ENCODE assay signal across 13 cellular contexts in the genomic region with DNA sequence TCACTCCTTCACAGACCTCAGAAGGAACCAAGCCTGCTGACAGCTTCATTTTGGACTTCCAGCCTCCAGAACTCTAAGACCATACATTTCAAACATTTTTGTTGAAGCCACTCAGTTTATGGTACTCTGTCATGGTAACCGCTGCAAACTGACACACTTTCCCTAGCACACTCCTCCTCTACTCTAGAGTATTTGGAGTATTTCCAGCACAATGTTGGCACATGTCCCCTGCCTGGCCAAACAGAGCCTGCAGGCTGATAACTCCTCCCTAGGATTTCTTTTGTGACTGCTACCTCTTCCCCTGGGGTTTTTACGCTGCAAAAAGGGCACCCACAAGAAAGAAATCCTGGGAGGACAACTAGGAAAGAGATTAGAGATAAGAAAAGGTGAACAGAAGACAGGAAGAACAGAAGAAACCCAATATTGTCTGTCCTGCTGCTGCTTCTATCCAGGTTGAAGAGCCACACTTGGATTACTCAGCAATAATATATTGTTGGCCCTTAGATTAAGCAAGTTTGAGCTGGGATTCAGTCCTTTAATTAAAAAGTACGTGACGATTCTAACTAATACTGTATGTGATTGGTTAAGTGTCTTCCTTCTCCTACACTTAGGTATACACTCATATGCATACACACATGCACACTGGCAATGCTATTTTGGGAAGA.
A peak's percentile ranks its signal among the peaks of the same experiment; 100 is the strongest.
DNase-seq lines count a peak whose midpoint lies in the region; ATAC-seq and TF ChIP-seq lines count a peak whose summit lies in the region.
"Had no signal": no experiment of that assay in that cellular context is flagged by ENCODE, and none has a peak within 500 bp of the region (broad histone marks: within the 10 kb centered on the region; RNA-seq: fewer than 3 reads in every experiment).

No MANE protein-coding gene starts in this region.

- H3K4ac ChIP-seq in H9 (ENCODE audit: low read depth, low read length) (no peak overlapping the region), mesendoderm (ENCODE audit: low read depth, low read length) (no peak overlapping the region)

- no peak overlapping the region for H2BK5ac ChIP-seq in H9 (ENCODE audit: insufficient read length, low read length)
- no peak overlapping the region for H2BK5ac ChIP-seq in mesendoderm (ENCODE audit: low read length)

- H4K91ac ChIP-seq in H9 (ENCODE audit: insufficient read length, low read depth, low read length): no peak overlapping the region

- H2AK5ac ChIP-seq in H9 (ENCODE audit: insufficient read length, low read length) (no peak overlapping the region), mesendoderm (ENCODE audit: low read length) (no peak overlapping the region)

- H3K4me1 ChIP-seq in H9 (ENCODE audit: insufficient read depth, low read length) (no peaks in the 10 kb centered on the region), gastroesophageal sphincter (peaks cover 0 to 26% (median 0%) of the 10 kb centered on the region in 3 donors), mesendoderm (ENCODE audit: control insufficient read depth, low read depth, low read length) (no peaks in the 10 kb centered on the region)
- H3K4me1 ChIP-seq: spleen had no signal

- CTCF ChIA-PET in activated CD4-positive, alpha-beta memory T cell treated with anti-CD3 and anti-CD28 coated beads for 36 hours (lab: Charles Lee): no interaction called here

- no peak overlapping the region for H3K4me3 ChIP-seq in gastroesophageal sphincter
- no peak overlapping the region for H3K4me3 ChIP-seq in mesendoderm (ENCODE audit: low read length)
- H3K4me3 ChIP-seq: spleen had no signal

- no peaks in the 10 kb centered on the region for H3K9me3 Mint-ChIP-seq in H9
- H3K9me3 Mint-ChIP-seq in activated CD4-positive, alpha-beta memory T cell treated with anti-CD3 and anti-CD28 coated beads for 36 hours: no peaks in the 10 kb centered on the region

- H2BK12ac ChIP-seq in H9 (ENCODE audit: insufficient read length, low read depth, low read length): no peak overlapping the region

- H2BK120ac ChIP-seq in H9 (ENCODE audit: low read depth, low read length, poor library complexity, severe bottlenecking) (no peak overlapping the region), mesendoderm (ENCODE audit: low read depth, low read length) (no peak overlapping the region)

- no peaks in the 10 kb centered on the region for H3K36me3 Mint-ChIP-seq in H9 (ENCODE audit: insufficient read depth in 1 of 3, low read depth in 3 of 3)
- H3K36me3 Mint-ChIP-seq in activated CD4-positive, alpha-beta memory T cell treated with anti-CD3 and anti-CD28 coated beads for 36 hours: no peaks in the 10 kb centered on the region

- H4K5ac ChIP-seq in H9 (ENCODE audit: insufficient read length, low read depth, low read length): no peak overlapping the region
- no peak overlapping the region for H4K5ac ChIP-seq in mesendoderm (ENCODE audit: low read length)

- no peaks in the 10 kb centered on the region for H3K23me2 ChIP-seq in H9 (ENCODE audit: insufficient read length, low read depth, low read length, poor library complexity, severe bottlenecking)

- H4K20me1 ChIP-seq in H9 (ENCODE audit: control insufficient read depth, insufficient read depth, insufficient read length): no peaks in the 10 kb centered on the region

- H3K27ac ChIP-seq in H9 (ENCODE audit: insufficient read length, low read depth, low read length): no peak overlapping the region
- no peak overlapping the region for H3K27ac ChIP-seq in gastroesophageal sphincter
- H3K27ac ChIP-seq in mesendoderm (ENCODE audit: low read depth, low read length): no peak overlapping the region
- H3K27ac ChIP-seq: foreskin keratinocyte, spleen had no signal

- POLR2A ChIA-PET in activated CD4-positive, alpha-beta memory T cell treated with anti-CD3 and anti-CD28 coated beads for 36 hours (lab: Charles Lee): no interaction called here

- no peak for TF ChIP-seq POLR2A in gastroesophageal sphincter (IDR thresholded peaks at IDR 0.05)

- no peaks in the 10 kb centered on the region for H3K27me3 ChIP-seq in H9 (ENCODE audit: insufficient read depth, low read length)
- no peaks in the 10 kb centered on the region for H3K27me3 ChIP-seq in gastroesophageal sphincter
- no peaks in the 10 kb centered on the region for H3K27me3 ChIP-seq in mesendoderm (ENCODE audit: insufficient read depth, low read length, poor library complexity)
- H3K27me3 ChIP-seq: foreskin keratinocyte, spleen had no signal

- H3K27me3 Mint-ChIP-seq in H9 (ENCODE audit: low read depth): no peaks in the 10 kb centered on the region
- H3K27me3 Mint-ChIP-seq in activated CD4-positive, alpha-beta memory T cell treated with anti-CD3 and anti-CD28 coated beads for 36 hours: no peaks in the 10 kb centered on the region

- no peak overlapping the region for H3T11ph ChIP-seq in H9 (ENCODE audit: low read length)

- H2BK15ac ChIP-seq in H9 (ENCODE audit: low read depth, low read length) (no peak overlapping the region), mesendoderm (replicated peaks; ENCODE audit: low read depth) (no peak overlapping the region)

- ATAC-seq in gastroesophageal sphincter: no peak
- ATAC-seq: foreskin keratinocyte had no signal

- H3K23ac ChIP-seq in H9 (ENCODE audit: insufficient read length, low read depth, low read length) (no peak overlapping the region), mesendoderm (ENCODE audit: low read length) (no peak overlapping the region)

- no peak for TF ChIP-seq EP300 in gastroesophageal sphincter (IDR thresholded peaks at IDR 0.05)

- no peaks in the 10 kb centered on the region for H3K79me1 ChIP-seq in H9 (ENCODE audit: insufficient read depth, low read depth, low read length, poor library complexity, severe bottlenecking)
- no peaks in the 10 kb centered on the region for H3K79me1 ChIP-seq in mesendoderm (ENCODE audit: low read length)

- no peak for TF ChIP-seq CTCF in H9 (conservative IDR thresholded peaks at IDR 0.05)
- TF ChIP-seq CTCF in gastroesophageal sphincter (IDR thresholded peaks at IDR 0.05): no peak

- DNase-seq in H9: no peak
- peak; percentile 12 for DNase-seq in RPMI7951 (ENCODE audit: low read depth)
- peak; percentile 15 for DNase-seq in globus pallidus (ENCODE audit: low spot score)
- DNase-seq in putamen (ENCODE audit: low spot score): peak; percentile 4
- no peak for DNase-seq in activated CD4-positive, alpha-beta memory T cell treated with anti-CD3 and anti-CD28 coated beads for 36 hours
- DNase-seq in mesendoderm: no peak
- no peak for DNase-seq in NOMO-1 (lab: John Stamatoyannopoulos, UW; ENCODE audit: unreplicated experiment in 2 of 2)
- DNase-seq: DMS153; NCI-H226; spleen; stimulated activated naive CD4-positive, alpha-beta T cell treated with Interleukin-2 at 50 U/mL for 16 hours had no signal

- no peak overlapping the region for H3K4me3 Mint-ChIP-seq in H9
- H3K4me3 Mint-ChIP-seq in activated CD4-positive, alpha-beta memory T cell treated with anti-CD3 and anti-CD28 coated beads for 36 hours: no peak overlapping the region

- H3K9me3 ChIP-seq in H9 (ENCODE audit: control insufficient read depth, low read depth, low read length) (no peaks in the 10 kb centered on the region), gastroesophageal sphincter (no peaks in the 10 kb centered on the region)
- H3K9me3 ChIP-seq: spleen had no signal

- no peaks in the 10 kb centered on the region for H3K36me3 ChIP-seq in gastroesophageal sphincter
- H3K36me3 ChIP-seq in mesendoderm (ENCODE audit: control insufficient read depth, insufficient read depth, low read length): no peaks in the 10 kb centered on the region
- H3K36me3 ChIP-seq: spleen had no signal

- H3K18ac ChIP-seq in H9 (ENCODE audit: insufficient read length, low read depth, low read length): no peak overlapping the region
- no peak overlapping the region for H3K18ac ChIP-seq in mesendoderm (ENCODE audit: low read length)

- intact Hi-C loops in activated CD4-positive, alpha-beta memory T cell treated with anti-CD3 and anti-CD28 coated beads for 36 hours (cut with micrococcal nuclease): no loop called here

- no peak overlapping the region for H2BK20ac ChIP-seq in H9 (ENCODE audit: low read depth, low read length, poor library complexity, severe bottlenecking)

- no peak overlapping the region for H3K9ac ChIP-seq in H9 (ENCODE audit: extremely low read depth, insufficient read length, low read length)
- H3K9ac ChIP-seq in mesendoderm (ENCODE audit: low read length): no peak overlapping the region

- peak overlapping the region; percentile 29 for H2AFZ ChIP-seq in H9 (ENCODE audit: low read length)

- H3K4me1 Mint-ChIP-seq in H9: no peaks in the 10 kb centered on the region; a peak in 1 of 4 replicates
- H3K4me1 Mint-ChIP-seq in activated CD4-positive, alpha-beta memory T cell treated with anti-CD3 and anti-CD28 coated beads for 36 hours (ENCODE audit: low read depth): no peaks in the 10 kb centered on the region

- peak overlapping the region in 1 of 3 experiments; percentile 2; a peak in 1 of 7 replicates for H3K27ac Mint-ChIP-seq in H9
- no peak overlapping the region for H3K27ac Mint-ChIP-seq in activated CD4-positive, alpha-beta memory T cell treated with anti-CD3 and anti-CD28 coated beads for 36 hours

- H3K4me2 ChIP-seq in H9 (ENCODE audit: insufficient read depth, insufficient read length, low read length) (no peak overlapping the region), mesendoderm (ENCODE audit: low read length) (no peak overlapping the region)

- no CpG with 5 or more reads among the region's 4 CpGs for WGBS in H9 (ENCODE audit: extremely low coverage, insufficient read length, low lambda C conversion rate)
- 73 to 80% methylated on average over 3 to 4 of the region's 4 CpGs for WGBS in gastroesophageal sphincter (ENCODE audit: low coverage in 1 of 2), 2 donors
- no CpG with 5 or more reads among the region's 4 CpGs for WGBS in mesendoderm (ENCODE audit: extremely low coverage, insufficient coverage, low lambda C conversion rate)

- H3K79me2 ChIP-seq in H9 (ENCODE audit: insufficient read depth, low read length) (no peaks in the 10 kb centered on the region), mesendoderm (ENCODE audit: control insufficient read depth, insufficient read depth, low read length) (no peaks in the 10 kb centered on the region)

- H3K56ac ChIP-seq in H9 (ENCODE audit: insufficient read length, low read depth, low read length) (no peak overlapping the region), mesendoderm (ENCODE audit: low read length) (no peak overlapping the region)

- H4K8ac ChIP-seq in H9 (replicated peaks; ENCODE audit: insufficient read length, low read depth, low read length) (no peak overlapping the region), mesendoderm (ENCODE audit: low read depth, low read length) (no peak overlapping the region)

- no peak overlapping the region for H3K14ac ChIP-seq in H9 (ENCODE audit: insufficient read depth, low read length)

Comparison
In these comparisons a context has a peak if more than half of its experiments do, and no peak if none do; other contexts are left out.
1. DNase-seq: peak in RPMI7951 (single experiment), globus pallidus (single experiment) and putamen (single experiment); none in H9 (single experiment), activated CD4-positive, alpha-beta memory T cell treated with anti-CD3 and anti-CD28 coated beads for 36 hours (single experiment), mesendoderm (single experiment) and NOMO-1 (0 of 2).